Comparison of ENCODE assay signal across 13 cellular contexts in genomic region chr1:230090194-230090711, GRCh38. TPM values are rescaled to one million over a fixed set of nuclear protein-coding genes. Genes with fewer than 3 reads are reported as not detected.
DNase-seq lines count a peak whose midpoint lies in the region; ATAC-seq and TF ChIP-seq lines count a peak whose summit lies in the region.
"Had no signal": no experiment of that assay in that cellular context is flagged by ENCODE, and none has a peak within 500 bp of the region (broad histone marks: within the 10 kb centered on the region; RNA-seq: fewer than 3 reads in every experiment).

No MANE protein-coding gene starts in this region.

- H3K36me3 ChIP-seq in effector memory CD4-positive, alpha-beta T cell (ENCODE audit: control insufficient read depth, insufficient read depth, low read length) = no peaks in the 10 kb centered on the region
- H3K36me3 ChIP-seq in mesendoderm (ENCODE audit: control insufficient read depth, insufficient read depth, low read length) = no peaks in the 10 kb centered on the region
- H3K36me3 ChIP-seq: ovary had no signal

- H3K4me3 ChIP-seq in WI38 (ENCODE audit: low read depth, low read length) (peak overlapping the region; percentile 25; the same call in 1 of the 2 replicates), foreskin fibroblast (ENCODE audit: low read depth in 1 of 2, low read length in 2 of 2) (no peak overlapping the region), mesendoderm (ENCODE audit: low read length) (no peak overlapping the region)
- no peak overlapping the region for H3K4me3 ChIP-seq in effector memory CD4-positive, alpha-beta T cell (ENCODE audit: insufficient read depth, low read depth, low read length, poor library complexity, severe bottlenecking)
- H3K4me3 ChIP-seq: ovary had no signal

- no peak overlapping the region for H3K9ac ChIP-seq in mesendoderm (ENCODE audit: low read length)

- H3K79me2 ChIP-seq in mesendoderm (ENCODE audit: control insufficient read depth, insufficient read depth, low read length) = peaks cover 5% of the 10 kb centered on the region

- H3K27me3 ChIP-seq in effector memory CD4-positive, alpha-beta T cell (replicated peaks; ENCODE audit: control insufficient read depth, insufficient read depth, low read length, poor library complexity, severe bottlenecking) = no peaks in the 10 kb centered on the region
- H3K27me3 ChIP-seq in mesendoderm (ENCODE audit: insufficient read depth, low read length, poor library complexity) = no peaks in the 10 kb centered on the region
- H3K27me3 ChIP-seq: ovary had no signal

- no peak overlapping the region for H4K8ac ChIP-seq in mesendoderm (ENCODE audit: low read depth, low read length)

- WGBS in mesendoderm (ENCODE audit: extremely low coverage, insufficient coverage, low lambda C conversion rate) = no CpG with 5 or more reads among the region's 6 CpGs

- no peak overlapping the region for H3K4me3 Mint-ChIP-seq in stimulated activated effector memory CD8-positive, alpha-beta T cell treated with anti-CD3 and anti-CD28 coated beads, Interleukin-12 subunit alpha, Interleukin-12 subunit beta, amount 100 ng/mL, for 72 hours
- H3K4me3 Mint-ChIP-seq: activated T-helper 17 cell treated with anti-CD3 and anti-CD28 coated beads, Interleukin-2, amount 50 U/mL, for 72 hours; stimulated activated naive B cell treated with anti-CD40 and anti-IgM and Interleukin-4, amounts not matched to agents 10 μg/mL and 1 μg/mL and 100 μg/mL, for 72 hours had no signal

- peak overlapping the region; percentile 43 for H3K27ac Mint-ChIP-seq in stimulated activated effector memory CD8-positive, alpha-beta T cell treated with anti-CD3 and anti-CD28 coated beads, Interleukin-12 subunit alpha, Interleukin-12 subunit beta, amount 100 ng/mL, for 72 hours
- H3K27ac Mint-ChIP-seq: activated T-helper 17 cell treated with anti-CD3 and anti-CD28 coated beads, Interleukin-2, amount 50 U/mL, for 72 hours; stimulated activated naive B cell treated with anti-CD40 and anti-IgM and Interleukin-4, amounts not matched to agents 10 μg/mL and 1 μg/mL and 100 μg/mL, for 72 hours had no signal

- no peak overlapping the region for H3K56ac ChIP-seq in mesendoderm (ENCODE audit: low read length)

- H3K23ac ChIP-seq in mesendoderm (ENCODE audit: low read length) = no peak overlapping the region

- H3K4me1 Mint-ChIP-seq in stimulated activated effector memory CD8-positive, alpha-beta T cell treated with anti-CD3 and anti-CD28 coated beads, Interleukin-12 subunit alpha, Interleukin-12 subunit beta, amount 100 ng/mL, for 72 hours = peaks cover 28% of the 10 kb centered on the region

- H3K4me2 ChIP-seq in mesendoderm (ENCODE audit: low read length) = no peak overlapping the region

- DNase-seq in HCEC 1CT (peak; percentile 82), foreskin fibroblast (peak; percentile 60 to 62), mesendoderm (no peak), NCI-H2081 (lab: John Stamatoyannopoulos, UW) (no peak)
- DNase-seq in stimulated activated effector memory CD8-positive, alpha-beta T cell treated with anti-CD3 and anti-CD28 coated beads, Interleukin-12 subunit alpha, Interleukin-12 subunit beta, amount 100 ng/mL, for 72 hours (ENCODE audit: low spot score in 2 of 2) = no peak
- no peak for DNase-seq in effector memory CD4-positive, alpha-beta T cell
- DNase-seq: activated CD4-positive, CD25-positive, alpha-beta regulatory T cell; ovary; SHP77; stimulated activated naive B cell treated with anti-CD40 and anti-IgM and Interleukin-4, amounts not matched to agents 10 μg/mL and 1 μg/mL and 100 μg/mL, for 72 hours had no signal

- no peak overlapping the region for H3K27ac ChIP-seq in effector memory CD4-positive, alpha-beta T cell (ENCODE audit: insufficient read depth, low read length, poor library complexity, severe bottlenecking)
- no peak overlapping the region for H3K27ac ChIP-seq in mesendoderm (ENCODE audit: low read depth, low read length)

- no peak for ATAC-seq in stimulated activated effector memory CD8-positive, alpha-beta T cell treated with anti-CD3 and anti-CD28 coated beads, Interleukin-12 subunit alpha, Interleukin-12 subunit beta, amount 100 ng/mL, for 72 hours
- no peak for ATAC-seq in GM21529 (IDR thresholded peaks at IDR 0.05; ENCODE audit: unreplicated experiment)
- ATAC-seq: activated T-helper 17 cell treated with anti-CD3 and anti-CD28 coated beads, Interleukin-2, amount 50 U/mL, for 72 hours; stimulated activated naive B cell treated with anti-CD40 and anti-IgM and Interleukin-4, amounts not matched to agents 10 μg/mL and 1 μg/mL and 100 μg/mL, for 72 hours had no signal

- peaks cover 10% of the 10 kb centered on the region for H3K36me3 Mint-ChIP-seq in stimulated activated effector memory CD8-positive, alpha-beta T cell treated with anti-CD3 and anti-CD28 coated beads, Interleukin-12 subunit alpha, Interleukin-12 subunit beta, amount 100 ng/mL, for 72 hours

- H3K18ac ChIP-seq in mesendoderm (ENCODE audit: low read length) = no peak overlapping the region

- H3K4ac ChIP-seq in mesendoderm (ENCODE audit: low read depth, low read length) = no peak overlapping the region

- no peak overlapping the region for H2AK5ac ChIP-seq in mesendoderm (ENCODE audit: low read length)

- peaks cover 10% of the 10 kb centered on the region for H3K79me1 ChIP-seq in mesendoderm (ENCODE audit: low read length)

- H2BK15ac ChIP-seq in mesendoderm (replicated peaks; ENCODE audit: low read depth) = no peak overlapping the region

- H3K4me1 ChIP-seq in effector memory CD4-positive, alpha-beta T cell (ENCODE audit: control insufficient read depth, insufficient read depth, low read length, poor library complexity, severe bottlenecking) = no peaks in the 10 kb centered on the region
- no peaks in the 10 kb centered on the region for H3K4me1 ChIP-seq in mesendoderm (ENCODE audit: control insufficient read depth, low read depth, low read length)

- TF ChIP-seq CTCF in WI38 (IDR thresholded peaks at IDR 0.05; ENCODE audit: low read depth, low read length) (no peak), foreskin fibroblast (IDR thresholded peaks at IDR 0.05; ENCODE audit: low read depth, low read length) (no peak)

- no peak overlapping the region for H4K5ac ChIP-seq in mesendoderm (ENCODE audit: low read length)

- H3K9me3 Mint-ChIP-seq in stimulated activated effector memory CD8-positive, alpha-beta T cell treated with anti-CD3 and anti-CD28 coated beads, Interleukin-12 subunit alpha, Interleukin-12 subunit beta, amount 100 ng/mL, for 72 hours = no peaks in the 10 kb centered on the region
- H3K9me3 Mint-ChIP-seq: activated T-helper 17 cell treated with anti-CD3 and anti-CD28 coated beads, Interleukin-2, amount 50 U/mL, for 72 hours; stimulated activated naive B cell treated with anti-CD40 and anti-IgM and Interleukin-4, amounts not matched to agents 10 μg/mL and 1 μg/mL and 100 μg/mL, for 72 hours had no signal

- no peak overlapping the region for H2BK5ac ChIP-seq in mesendoderm (ENCODE audit: low read length)

- H3K9me3 ChIP-seq in effector memory CD4-positive, alpha-beta T cell (ENCODE audit: control insufficient read depth, low read length) = no peaks in the 10 kb centered on the region
- H3K9me3 ChIP-seq: ovary had no signal

- no peak overlapping the region for H2BK120ac ChIP-seq in mesendoderm (ENCODE audit: low read depth, low read length)

RNA-seq across cellular contexts. Expression of gene GALNT2, which starts 23.2 kb away (rescaled TPM):
- 36.8 TPM for polyA plus RNA-seq in mesendoderm (2013, experiment 1 of 2)
- 37.2 TPM for polyA plus RNA-seq in mesendoderm (2013, experiment 2 of 2)

Comparison
In these comparisons a context has a peak if more than half of its experiments do, and no peak if none do; other contexts are left out.
1. DNase-seq: peak in HCEC 1CT (single experiment) and foreskin fibroblast (2 of 2); none in stimulated activated effector memory CD8-positive, alpha-beta T cell treated with anti-CD3 and anti-CD28 coated beads, Interleukin-12 subunit alpha, Interleukin-12 subunit beta, amount 100 ng/mL, for 72 hours (0 of 2), effector memory CD4-positive, alpha-beta T cell (0 of 3), mesendoderm (single experiment) and NCI-H2081 (0 of 2).